In the genomic region with DNA sequence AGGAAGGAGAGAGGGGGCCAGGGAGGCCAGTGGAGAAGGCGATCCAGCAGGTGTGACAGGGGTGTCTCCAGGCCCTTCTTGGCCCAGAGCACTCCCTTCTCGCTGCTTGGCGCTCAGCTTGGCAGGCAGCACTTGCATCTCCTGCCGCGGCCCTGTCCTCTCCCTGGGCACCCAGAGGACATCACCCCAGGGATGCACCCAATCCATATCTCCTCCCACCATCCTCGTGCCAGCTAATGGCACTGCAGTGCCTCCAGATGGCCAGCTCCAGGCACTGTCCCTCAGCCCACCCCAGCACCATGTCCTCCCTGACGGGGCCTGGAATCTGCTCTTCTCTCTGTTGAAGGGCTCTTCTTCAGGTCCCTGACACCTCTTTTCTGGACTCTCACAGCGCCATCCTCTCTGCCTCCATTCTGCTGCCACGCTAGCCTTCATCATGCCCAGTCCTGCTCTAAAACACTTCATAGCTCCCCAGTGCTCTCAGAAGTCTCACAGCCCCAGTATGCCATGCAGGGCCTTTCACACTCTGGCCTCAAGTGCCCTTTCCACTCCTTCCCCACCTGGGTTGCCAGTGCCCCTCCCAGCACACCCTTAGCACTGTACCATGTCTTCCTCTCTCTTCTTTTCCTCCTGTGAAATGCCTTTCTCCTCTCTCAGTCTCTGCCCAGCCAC, we compare ENCODE assay signal across 18 cellular contexts.
DNase-seq lines count a peak whose midpoint lies in the region; ATAC-seq, FAIRE-seq and TF ChIP-seq lines count a peak whose summit lies in the region.
"Had no signal": no experiment of that assay in that cellular context is flagged by ENCODE, and none has a peak within 500 bp of the region (broad histone marks: within the 10 kb centered on the region; RNA-seq: fewer than 3 reads in every experiment).

No MANE protein-coding gene starts in this region.

- intact Hi-C loops in CD14-positive monocyte (cut with micrococcal nuclease) (no loop called here), HCT116 (cut with micrococcal nuclease) (loop anchor here (10.0 kb wide), 2 partner anchors 194 to 284 kb away; no protein-coding TSS in a partner anchor), K562 (cut with micrococcal nuclease) (no loop called here), kidney (cut with DNase I) (no loop called here)

- FAIRE-seq in K562 (lab: Jason Lieb, UNC) = no peak
- no peak for FAIRE-seq in kidney (lab: Jason Lieb, UNC)

- TF ChIP-seq RAD21 in HCT116 (IDR thresholded peaks at IDR 0.05; ENCODE audit: low read depth) (peak; percentile 46), K562 (CRISPR knock-in tag; conservative IDR thresholded peaks at IDR 0.05 in 1 of 2, IDR thresholded peaks at IDR 0.05 in 1 of 2) (no peak)

- no peak for TF ChIP-seq EP300 in K562 (IDR thresholded peaks at IDR 0.05; ENCODE audit: low read length)

- 0% methylated on average over 9 of the region's 9 CpGs for WGBS in K562 (ENCODE audit: insufficient coverage, low coverage, missing lambda C conversion rate)

- peak; percentile 31 for DNase-seq in CD14-positive monocyte (ENCODE audit: low spot score)
- DNase-seq in HCT116 (ENCODE audit: low read depth, low spot score) = no peak
- DNase-seq in K562 (ENCODE audit: extremely low read depth in 1 of 4, low spot score in 3 of 4) = no peak
- DNase-seq in naive B cell = no peak
- DNase-seq in NCI-H748 (lab: John Stamatoyannopoulos, UW; ENCODE audit: unreplicated experiment) = no peak
- DNase-seq in kidney = no peak
- DNase-seq: activated effector memory CD4-positive, alpha-beta T cell treated with anti-CD3 and anti-CD28 coated beads, Interleukin-2, amount 50 U/mL, for 16 hours; cortex of kidney; left ventricle myocardium superior; NCI-H446; stimulated activated CD4-positive, alpha-beta T cell treated with anti-CD3 and anti-CD28 coated beads, Interleukin-4, amount 100 ng/mL, for 24 hours had no signal

- H3K4me1 Mint-ChIP-seq in CD14-positive monocyte = no peaks in the 10 kb centered on the region
- H3K4me1 Mint-ChIP-seq in naive B cell = peaks cover 5 to 25% (median 9%) of the 10 kb centered on the region in 3 donors

- H3K4me1 ChIP-seq in HCT116 (ENCODE audit: control insufficient read depth in 1 of 2, insufficient read depth in 2 of 2, low read length in 2 of 2) (no peaks in the 10 kb centered on the region), K562 (replicated peaks in 1 of 2; ENCODE audit: control insufficient read depth in 2 of 2, insufficient read depth in 2 of 2, low read length in 2 of 2) (no peaks in the 10 kb centered on the region), kidney (ENCODE audit: control insufficient read depth in 1 of 2, insufficient read depth in 1 of 2, low read depth in 1 of 2, low read length in 2 of 2) (no peaks in the 10 kb centered on the region)

- TF ChIP-seq CTCF in CD14-positive monocyte (IDR thresholded peaks at IDR 0.05) (no peak), HCT116 (IDR thresholded peaks at IDR 0.05 in 2 of 3, conservative IDR thresholded peaks at IDR 0.05 in 1 of 3; ENCODE audit: borderline replicate concordance in 1 of 3, insufficient read depth in 1 of 3, low read depth in 2 of 3, low read length in 2 of 3) (peak in 1 of 3 experiments; percentile 12; a peak in 1 of 6 replicates), K562 (IDR thresholded peaks at IDR 0.05 in 2 of 3, conservative IDR thresholded peaks at IDR 0.05 in 1 of 3; ENCODE audit: insufficient read depth in 2 of 3, low read depth in 1 of 3, low read length in 3 of 3) (0 out of 6 replicates have a peak, but pooled peaks of 1 of the 3 experiments have one; percentile 5), kidney (IDR thresholded peaks at IDR 0.05; ENCODE audit: borderline replicate concordance, extremely low read depth, insufficient read depth) (no peak)

- H3K27me3 Mint-ChIP-seq in CD14-positive monocyte (ENCODE audit: low read depth in 3 of 3) (peaks cover 49 to 61% (median 59%) of the 10 kb centered on the region in 3 donors), naive B cell (peaks cover 57 to 79% (median 65%) of the 10 kb centered on the region in 3 donors)

- no peaks in the 10 kb centered on the region for H4K20me1 ChIP-seq in HCT116 (ENCODE audit: insufficient read depth)
- peaks cover 7% of the 10 kb centered on the region for H4K20me1 ChIP-seq in K562 (replicated peaks; ENCODE audit: control insufficient read depth, insufficient read depth, low read length)

- H3K9me2 ChIP-seq in HCT116 (ENCODE audit: insufficient read depth) = no peaks in the 10 kb centered on the region

- in situ Hi-C loops in K562 (cut with MboI) = no loop called here

- H3K9ac ChIP-seq in HCT116 (ENCODE audit: low read length) (no peak overlapping the region), K562 (ENCODE audit: insufficient read depth in 1 of 2, low read depth in 2 of 2, low read length in 2 of 2) (no peak overlapping the region), kidney (ENCODE audit: low read length in 2 of 2) (no peak overlapping the region)

- H3K4me3 Mint-ChIP-seq in CD14-positive monocyte = peak overlapping the region in 1 of 2 donors; percentile 79
- peak overlapping the region in 5 of 8 donors; percentile 6 to 76 (median 33) for H3K4me3 Mint-ChIP-seq in naive B cell
- H3K4me3 Mint-ChIP-seq: T-helper 1 cell treated with Interleukin-12 subunit alpha and Interleukin-12 subunit beta and Interleukin-4 antibody, amounts not matched to agents 30 μg/mL and 1 μg/mL, for 36 hours had no signal

- no peaks in the 10 kb centered on the region for H3K36me3 ChIP-seq in HCT116 (ENCODE audit: control insufficient read depth in 1 of 2, insufficient read depth in 2 of 2, low read length in 2 of 2)
- H3K36me3 ChIP-seq in K562 (ENCODE audit: control insufficient read depth, insufficient read depth, low read length) = no peaks in the 10 kb centered on the region
- no peaks in the 10 kb centered on the region for H3K36me3 ChIP-seq in kidney (ENCODE audit: control insufficient read depth in 1 of 2, insufficient read depth in 2 of 2, low read length in 2 of 2)
- H3K36me3 ChIP-seq: gastroesophageal sphincter, suprapubic skin had no signal

- no peak for TF ChIP-seq POLR2A in HCT116 (IDR thresholded peaks at IDR 0.05; ENCODE audit: borderline replicate concordance, extremely low read depth, insufficient read depth, insufficient read length)
- no peak for TF ChIP-seq POLR2A in K562 (conservative IDR thresholded peaks at IDR 0.05)

- H3K36me3 Mint-ChIP-seq in CD14-positive monocyte (no peaks in the 10 kb centered on the region), naive B cell (peaks cover 5 to 28% of the 10 kb centered on the region in 2 donors)

- H3K79me2 ChIP-seq in HCT116 (ENCODE audit: insufficient read depth, low read length) (no peaks in the 10 kb centered on the region), K562 (ENCODE audit: control insufficient read depth, insufficient read depth, low read length) (no peaks in the 10 kb centered on the region)

- H3K9me3 ChIP-seq in HCT116 (ENCODE audit: control insufficient read depth in 1 of 2, insufficient read depth in 1 of 2, low read depth in 1 of 2, low read length in 2 of 2) = no peaks in the 10 kb centered on the region
- H3K9me3 ChIP-seq in K562 (replicated peaks; ENCODE audit: control insufficient read depth, insufficient read depth, low read depth, low read length) = no peaks in the 10 kb centered on the region
- H3K9me3 ChIP-seq in kidney (ENCODE audit: control insufficient read depth in 1 of 2, low read length in 2 of 2) = no peaks in the 10 kb centered on the region
- H3K9me3 ChIP-seq: suprapubic skin had no signal

- H2AFZ ChIP-seq in HCT116 (ENCODE audit: low read depth, low read length, poor library complexity, severe bottlenecking) = no peak overlapping the region
- no peak overlapping the region for H2AFZ ChIP-seq in K562 (ENCODE audit: low read depth, low read length)

- H3K27me3 ChIP-seq in HCT116 (ENCODE audit: insufficient read depth, low read length) = peaks cover 13% of the 10 kb centered on the region; the same call in 1 of the 2 replicates
- peaks cover 2 to 25% of the 10 kb centered on the region in 2 experiments; a peak in 3 of 5 replicates for H3K27me3 ChIP-seq in K562 (ENCODE audit: control insufficient read depth in 2 of 2, insufficient read depth in 2 of 2, low read length in 2 of 2)

- H3K4me3 ChIP-seq in HCT116 (replicated peaks in 1 of 2; ENCODE audit: low read depth in 1 of 2, low read length in 2 of 2) (no peak overlapping the region), K562 (no peak overlapping the region), kidney (ENCODE audit: low read length in 2 of 2) (no peak overlapping the region)
- H3K4me3 ChIP-seq: gastroesophageal sphincter, skin epidermis, suprapubic skin had no signal

- H3K27ac Mint-ChIP-seq in CD14-positive monocyte (no peak overlapping the region), naive B cell (no peak overlapping the region)
- H3K27ac Mint-ChIP-seq: T-helper 1 cell treated with Interleukin-12 subunit alpha and Interleukin-12 subunit beta and Interleukin-4 antibody, amounts not matched to agents 30 μg/mL and 1 μg/mL, for 36 hours had no signal

- H3K27ac ChIP-seq in HCT116 (ENCODE audit: low read depth, low read length) (no peak overlapping the region), K562 (ENCODE audit: extremely low read depth, low read depth, low read length) (no peak overlapping the region), kidney (ENCODE audit: low read depth in 2 of 2, low read length in 2 of 2) (no peak overlapping the region)
- H3K27ac ChIP-seq: epithelial cell of prostate, gastroesophageal sphincter, skin epidermis, suprapubic skin had no signal

- H3K9me1 ChIP-seq in K562 (ENCODE audit: control insufficient read depth, insufficient read depth, low read length) = no peaks in the 10 kb centered on the region

- POLR2A ChIA-PET in HCT116 (lab: Charles Lee) = no interaction called here
- POLR2A ChIA-PET in K562 (lab: Yijun Ruan, JAX) = no interaction called here

- ATAC-seq in HCT116 = peak; percentile 80; the same call in 1 of the 2 replicates
- peak; percentile 59; the same call in 1 of the 3 replicates for ATAC-seq in K562
- no peak for ATAC-seq in naive B cell (ENCODE audit: low read depth in 2 of 2)
- ATAC-seq in HG02571 (IDR thresholded peaks at IDR 0.05; ENCODE audit: unreplicated experiment) = no peak
- ATAC-seq: activated CD4-positive, CD25-positive, alpha-beta regulatory T cell treated with anti-CD3 and anti-CD28 coated beads, Interleukin-2, amount 50 U/mL, for 24 hours; gastroesophageal sphincter; left ventricle myocardium superior had no signal

- BruUV-seq in HCT116 (replicated peaks; lab: Mats Ljungman, UMichigan) (no TSS peak), K562 (replicated peaks; lab: Mats Ljungman, UMichigan) (no TSS peak)

- H3K9me3 Mint-ChIP-seq in CD14-positive monocyte = peaks cover 0 to 18% (median 2%) of the 10 kb centered on the region in 7 donors
- H3K9me3 Mint-ChIP-seq in naive B cell = peaks cover 0 to 12% (median 6%) of the 10 kb centered on the region in 7 donors

- H3K4me2 ChIP-seq in HCT116 (ENCODE audit: low read length) = no peak overlapping the region
- no peak overlapping the region for H3K4me2 ChIP-seq in K562 (ENCODE audit: insufficient read depth, low read length)

- CTCF ChIA-PET in HCT116 (lab: Charles Lee) (no interaction called here), K562 (lab: Yijun Ruan, JAX; ENCODE audit: low intra/inter-chr PET ratio) (no interaction called here)

- RAD21 ChIA-PET in HCT116 (lab: Charles Lee; ENCODE audit: low non-redundant PET in 1 of 2, low total read pairs in 2 of 2, uncharacterized antibody in 2 of 2, unreplicated experiment in 2 of 2) = interaction anchor here in 1 of 2 experiments (0.7 kb wide), 1 partner anchor 291 kb away, joined by 3 read pairs; no protein-coding TSS in a partner anchor

Comparison
In these comparisons a context has a peak if more than half of its experiments do, and no peak if none do; other contexts are left out.
1. ATAC-seq: peak in HCT116 (single experiment) and K562 (single experiment); none in naive B cell (0 of 2) and HG02571 (single experiment).